26 cellular contexts compared by ENCODE assay signal in genomic region chr3:54939591-54940300, GRCh38. TPM values are rescaled to one million over a fixed set of nuclear protein-coding genes. Genes with fewer than 3 reads are reported as not detected.
A peak's percentile ranks its signal among the peaks of the same experiment; 100 is the strongest.
DNase-seq lines count a peak whose midpoint lies in the region; ATAC-seq lines count a peak whose summit lies in the region.
"Had no signal": no experiment of that assay in that cellular context is flagged by ENCODE, and none has a peak within 500 bp of the region (broad histone marks: within the 10 kb centered on the region; RNA-seq: fewer than 3 reads in every experiment).

No MANE protein-coding gene starts in this region.

- no peaks in the 10 kb centered on the region for H3K27me3 Mint-ChIP-seq in activated T-cell treated with anti-CD3 and anti-CD28 coated beads, Interleukin-2, amount 50 U/mL, for 72 hours (ENCODE audit: low read depth)
- H3K27me3 Mint-ChIP-seq in CD8-positive, alpha-beta memory T cell = no peaks in the 10 kb centered on the region
- H3K27me3 Mint-ChIP-seq in effector memory CD8-positive, alpha-beta T cell = no peaks in the 10 kb centered on the region
- H3K27me3 Mint-ChIP-seq: activated CD4-positive, alpha-beta T cell treated with anti-CD3 and anti-CD28 coated beads, Interleukin-2, amount 10 ng/mL, durations not matched to agents 24 days and 14 days; activated CD8-positive, alpha-beta memory T cell treated with anti-CD3 and anti-CD28 coated beads, Interleukin-2, amount 10 ng/mL, durations not matched to agents 7 days and 5 days; activated naive CD8-positive, alpha-beta T cell treated with anti-CD3 and anti-CD28 coated beads for 36 hours had no signal

- no peak overlapping the region for H3K27ac ChIP-seq in CD8-positive, alpha-beta memory T cell (ENCODE audit: low read depth, low read length)
- H3K27ac ChIP-seq: A549, esophagus squamous epithelium, thyroid gland had no signal

- no peaks in the 10 kb centered on the region for H3K36me3 ChIP-seq in CD8-positive, alpha-beta memory T cell (ENCODE audit: insufficient read depth, low read length)
- H3K36me3 ChIP-seq: esophagus squamous epithelium, thyroid gland had no signal

- no peaks in the 10 kb centered on the region for H3K36me3 Mint-ChIP-seq in activated T-cell treated with anti-CD3 and anti-CD28 coated beads, Interleukin-2, amount 50 U/mL, for 72 hours (ENCODE audit: insufficient read depth in 2 of 2)
- H3K36me3 Mint-ChIP-seq in CD8-positive, alpha-beta memory T cell = no peaks in the 10 kb centered on the region
- no peaks in the 10 kb centered on the region for H3K36me3 Mint-ChIP-seq in effector memory CD8-positive, alpha-beta T cell (ENCODE audit: insufficient read depth)
- H3K36me3 Mint-ChIP-seq: activated CD8-positive, alpha-beta memory T cell treated with anti-CD3 and anti-CD28 coated beads, Interleukin-2, amount 10 ng/mL, durations not matched to agents 7 days and 5 days; activated naive CD8-positive, alpha-beta T cell treated with anti-CD3 and anti-CD28 coated beads for 36 hours; CD14-positive monocyte had no signal

- H3K4me1 ChIP-seq in CD8-positive, alpha-beta memory T cell (ENCODE audit: insufficient read depth, low read length) = no peaks in the 10 kb centered on the region
- H3K4me1 ChIP-seq: A549, esophagus squamous epithelium, thyroid gland had no signal

- H3K9me3 ChIP-seq in CD8-positive, alpha-beta memory T cell (ENCODE audit: low read length) = no peaks in the 10 kb centered on the region
- H3K9me3 ChIP-seq: A549, esophagus squamous epithelium, thyroid gland had no signal

- no peak overlapping the region for H3K27ac Mint-ChIP-seq in activated T-cell treated with anti-CD3 and anti-CD28 coated beads, Interleukin-2, amount 50 U/mL, for 72 hours
- H3K27ac Mint-ChIP-seq in CD8-positive, alpha-beta memory T cell = no peak overlapping the region
- H3K27ac Mint-ChIP-seq in effector memory CD8-positive, alpha-beta T cell = no peak overlapping the region
- H3K27ac Mint-ChIP-seq: activated CD4-positive, alpha-beta T cell treated with anti-CD3 and anti-CD28 coated beads, Interleukin-2, amount 10 ng/mL, durations not matched to agents 24 days and 14 days; activated CD8-positive, alpha-beta memory T cell treated with anti-CD3 and anti-CD28 coated beads, Interleukin-2, amount 10 ng/mL, durations not matched to agents 7 days and 5 days; activated naive CD8-positive, alpha-beta T cell treated with anti-CD3 and anti-CD28 coated beads for 36 hours had no signal

- peaks cover 0 to 2% of the 10 kb centered on the region in 2 donors for H3K9me3 Mint-ChIP-seq in activated T-cell treated with anti-CD3 and anti-CD28 coated beads, Interleukin-2, amount 50 U/mL, for 72 hours
- H3K9me3 Mint-ChIP-seq in CD8-positive, alpha-beta memory T cell = peaks cover 0 to 5% (median 3%) of the 10 kb centered on the region in 5 donors
- peaks cover 0 to 2% of the 10 kb centered on the region in 2 donors for H3K9me3 Mint-ChIP-seq in effector memory CD8-positive, alpha-beta T cell
- H3K9me3 Mint-ChIP-seq: activated CD4-positive, alpha-beta T cell treated with anti-CD3 and anti-CD28 coated beads, Interleukin-2, amount 10 ng/mL, durations not matched to agents 24 days and 14 days; activated naive CD8-positive, alpha-beta T cell treated with anti-CD3 and anti-CD28 coated beads for 36 hours had no signal

- POLR2A ChIA-PET in CD8-positive, alpha-beta memory T cell (lab: Charles Lee) = no interaction called here

- DNase-seq in AG08395 (ENCODE audit: low spot score) = peak; percentile 59
- DNase-seq in HT1080 (ENCODE audit: low read depth) = peak; percentile 9
- DNase-seq in astrocyte of the hippocampus (ENCODE audit: low read depth, low spot score) = peak; percentile 23
- peak; percentile 91 for DNase-seq in myocyte (ENCODE audit: low read depth)
- DNase-seq in activated T-cell treated with anti-CD3 and anti-CD28 coated beads, Interleukin-2, amount 50 U/mL, for 72 hours = no peak
- no peak for DNase-seq in CD8-positive, alpha-beta memory T cell
- no peak for DNase-seq in effector memory CD8-positive, alpha-beta T cell
- DNase-seq: activated CD4-positive, alpha-beta T cell treated with anti-CD3 and anti-CD28 coated beads, Interleukin-2, amount 10 ng/mL, durations not matched to agents 24 days and 14 days; activated CD8-positive, alpha-beta memory T cell treated with anti-CD3 and anti-CD28 coated beads, Interleukin-2, amount 10 ng/mL, durations not matched to agents 7 days and 5 days; activated naive CD8-positive, alpha-beta T cell treated with anti-CD3 and anti-CD28 coated beads for 36 hours; esophagus squamous epithelium; GDM1; KG1; kidney glomerular epithelial cell; NCI-H2029; SHP77; stimulated activated CD4-positive, alpha-beta T cell treated with anti-CD3 and anti-CD28 coated beads, Interleukin-12 subunit alpha, Interleukin-12 subunit beta, amount 100 ng/mL, for 4 hours; stimulated activated CD4-positive, alpha-beta T cell treated with anti-CD3 and anti-CD28 coated beads, Interleukin-4, amount 100 ng/mL, for 4 hours; stimulated activated naive CD8-positive, alpha-beta T cell treated with anti-CD3 and anti-CD28 coated beads, Interleukin-15, Interleukin-2, amounts not matched to agents 100 U/mL and 50 U/mL, for 24 hours; T-helper 1 cell; thyroid gland had no signal

- H3K27me3 ChIP-seq in CD8-positive, alpha-beta memory T cell (ENCODE audit: insufficient read depth, low read length, poor library complexity, severe bottlenecking) = no peaks in the 10 kb centered on the region
- H3K27me3 ChIP-seq: esophagus squamous epithelium, thyroid gland had no signal

- CTCF ChIA-PET in CD8-positive, alpha-beta memory T cell (lab: Charles Lee) = no interaction called here

- H3K4me3 ChIP-seq in CD8-positive, alpha-beta memory T cell (ENCODE audit: low read length) = no peak overlapping the region
- H3K4me3 ChIP-seq: A549, esophagus squamous epithelium, thyroid gland had no signal

- ATAC-seq in activated T-cell treated with anti-CD3 and anti-CD28 coated beads, Interleukin-2, amount 50 U/mL, for 72 hours (replicated peaks in 1 of 2) = no peak
- no peak for ATAC-seq in GM21786 (IDR thresholded peaks at IDR 0.05; ENCODE audit: unreplicated experiment)
- ATAC-seq in effector memory CD8-positive, alpha-beta T cell (replicated peaks) = no peak
- ATAC-seq: A549; activated CD8-positive, alpha-beta memory T cell treated with anti-CD3 and anti-CD28 coated beads, Interleukin-2, amount 10 ng/mL, durations not matched to agents 7 days and 5 days; HCT116; stimulated activated naive CD8-positive, alpha-beta T cell treated with anti-CD3 and anti-CD28 coated beads, Interleukin-15, Interleukin-2, amounts not matched to agents 100 U/mL and 50 U/mL, for 24 hours had no signal

- H3K4me3 Mint-ChIP-seq in activated T-cell treated with anti-CD3 and anti-CD28 coated beads, Interleukin-2, amount 50 U/mL, for 72 hours = no peak overlapping the region
- H3K4me3 Mint-ChIP-seq in CD8-positive, alpha-beta memory T cell = no peak overlapping the region
- no peak overlapping the region for H3K4me3 Mint-ChIP-seq in effector memory CD8-positive, alpha-beta T cell
- H3K4me3 Mint-ChIP-seq: activated CD4-positive, alpha-beta T cell treated with anti-CD3 and anti-CD28 coated beads, Interleukin-2, amount 10 ng/mL, durations not matched to agents 24 days and 14 days; activated CD8-positive, alpha-beta memory T cell treated with anti-CD3 and anti-CD28 coated beads, Interleukin-2, amount 10 ng/mL, durations not matched to agents 7 days and 5 days; activated naive CD8-positive, alpha-beta T cell treated with anti-CD3 and anti-CD28 coated beads for 36 hours; CD14-positive monocyte had no signal

- no peaks in the 10 kb centered on the region for H3K4me1 Mint-ChIP-seq in activated T-cell treated with anti-CD3 and anti-CD28 coated beads, Interleukin-2, amount 50 U/mL, for 72 hours (ENCODE audit: low read depth)
- no peaks in the 10 kb centered on the region for H3K4me1 Mint-ChIP-seq in CD8-positive, alpha-beta memory T cell
- no peaks in the 10 kb centered on the region for H3K4me1 Mint-ChIP-seq in effector memory CD8-positive, alpha-beta T cell (ENCODE audit: low read depth in 2 of 2)
- H3K4me1 Mint-ChIP-seq: activated CD4-positive, alpha-beta T cell treated with anti-CD3 and anti-CD28 coated beads, Interleukin-2, amount 10 ng/mL, durations not matched to agents 24 days and 14 days; activated CD8-positive, alpha-beta memory T cell treated with anti-CD3 and anti-CD28 coated beads, Interleukin-2, amount 10 ng/mL, durations not matched to agents 7 days and 5 days; activated naive CD8-positive, alpha-beta T cell treated with anti-CD3 and anti-CD28 coated beads for 36 hours had no signal

RNA-seq across cellular contexts. Expression of gene LRTM1, which starts 11.9 kb away (rescaled TPM):
- total RNA-seq in HT1080 (2014; rRNA removed; shearing (Covaris generic)) = not detected in 2 replicates
- not detected in 2 replicates for polyA plus RNA-seq in HT1080 (2015; cell fraction: cytosol; rRNA removed)
- not detected in 2 replicates for polyA plus RNA-seq in HT1080 (2015; cell fraction: nucleus; rRNA removed)
- 0.16 and 0.42 TPM in 2 replicates for total RNA-seq in myocyte
- 0.29 TPM for polyA plus RNA-seq in myocyte (2012)
- total RNA-seq in activated T-cell treated with anti-CD3 and anti-CD28 coated beads, Interleukin-2, amount 50 U/mL, for 72 hours = not detected
- total RNA-seq in CD8-positive, alpha-beta memory T cell = not detected
- polyA plus RNA-seq in CD8-positive, alpha-beta memory T cell = not detected
- total RNA-seq: activated CD4-positive, alpha-beta T cell treated with anti-CD3 and anti-CD28 coated beads, Interleukin-2, amount 10 ng/mL, durations not matched to agents 24 days and 14 days; activated CD8-positive, alpha-beta memory T cell treated with anti-CD3 and anti-CD28 coated beads, Interleukin-2, amount 10 ng/mL, durations not matched to agents 7 days and 5 days; activated naive CD8-positive, alpha-beta T cell treated with anti-CD3 and anti-CD28 coated beads for 36 hours; esophagus squamous epithelium; osteocyte; thyroid gland had no signal
- polyA plus RNA-seq: A549, CD14-positive monocyte had no signal

Comparison
In these comparisons a context has a peak if more than half of its experiments do, and no peak if none do; other contexts are left out.
1. DNase-seq: peak in AG08395 (single experiment), HT1080 (single experiment), astrocyte of the hippocampus (single experiment) and myocyte (single experiment); none in activated T-cell treated with anti-CD3 and anti-CD28 coated beads, Interleukin-2, amount 50 U/mL, for 72 hours (0 of 2), CD8-positive, alpha-beta memory T cell (0 of 5) and effector memory CD8-positive, alpha-beta T cell (0 of 3).